In genomic region chr10:18659784-18660561, GRCh38 we compare ENCODE assay signal across 8 cellular contexts. TPM values are rescaled to one million over a fixed set of nuclear protein-coding genes. Genes with fewer than 3 reads are reported as not detected.
DNase-seq lines count a peak whose midpoint lies in the region; ATAC-seq and TF ChIP-seq lines count a peak whose summit lies in the region.

No MANE protein-coding gene starts in this region.

- H3K9me3 Mint-ChIP-seq in activated T-cell treated with anti-CD3 and anti-CD28 coated beads, Interleukin-2, amount 50 U/mL, for 24 hours = no peaks in the 10 kb centered on the region
- H3K9me3 Mint-ChIP-seq in activated CD4-positive, alpha-beta memory T cell treated with anti-CD3 and anti-CD28 coated beads, Interleukin-2, amount 10 ng/mL, durations not matched to agents 7 days and 5 days = no peaks in the 10 kb centered on the region

- no peaks in the 10 kb centered on the region for H3K27me3 ChIP-seq in HAP-1 (ENCODE audit: low read depth)
- no peaks in the 10 kb centered on the region for H3K27me3 ChIP-seq in heart right ventricle

- no peak for TF ChIP-seq CTCF in heart right ventricle (IDR thresholded peaks at IDR 0.05)

- intact Hi-C loops in heart right ventricle (cut with DNase I) = loop anchor here in 1 of 10 donors (1.0 kb wide), 1 partner anchor 9 kb away; the partner anchor contains the start of gene NSUN6

- H3K4me3 ChIP-seq in HAP-1 = peak overlapping the region; percentile 83
- peak overlapping the region; percentile 61 to 97 (median 92) for H3K4me3 ChIP-seq in heart right ventricle

- POLR2A ChIA-PET in activated CD4-positive, alpha-beta memory T cell treated with anti-CD3 and anti-CD28 coated beads, Interleukin-2, amount 10 ng/mL, durations not matched to agents 7 days and 5 days (lab: Charles Lee) = interaction anchor here (0.9 to 5.9 kb wide), 9 partner anchors 8 to 1016 kb away, joined by 3 to 126 read pairs (median 4); partner anchors contain the start of genes NSUN6 and STAM

- no peaks in the 10 kb centered on the region for H3K9me3 ChIP-seq in HAP-1
- H3K9me3 ChIP-seq in heart right ventricle = no peaks in the 10 kb centered on the region

- H3K36me3 ChIP-seq in HAP-1 (replicated peaks) = peaks cover 10% of the 10 kb centered on the region
- H3K36me3 ChIP-seq in heart right ventricle = no peaks in the 10 kb centered on the region

- H3K27me3 Mint-ChIP-seq in activated T-cell treated with anti-CD3 and anti-CD28 coated beads, Interleukin-2, amount 50 U/mL, for 24 hours = no peaks in the 10 kb centered on the region
- H3K27me3 Mint-ChIP-seq in activated CD4-positive, alpha-beta memory T cell treated with anti-CD3 and anti-CD28 coated beads, Interleukin-2, amount 10 ng/mL, durations not matched to agents 7 days and 5 days = no peaks in the 10 kb centered on the region

- H3K4me1 Mint-ChIP-seq in activated T-cell treated with anti-CD3 and anti-CD28 coated beads, Interleukin-2, amount 50 U/mL, for 24 hours (ENCODE audit: low read depth) = peaks cover 44% of the 10 kb centered on the region
- peaks cover 46% of the 10 kb centered on the region for H3K4me1 Mint-ChIP-seq in activated CD4-positive, alpha-beta memory T cell treated with anti-CD3 and anti-CD28 coated beads, Interleukin-2, amount 10 ng/mL, durations not matched to agents 7 days and 5 days

- 1% methylated on average over 25 of the region's 25 CpGs for whole genome bisulfite sequencing in heart right ventricle, 2 donors

- H3K4me1 ChIP-seq in HAP-1 = peaks cover 15% of the 10 kb centered on the region
- peaks cover 0 to 50% (median 33%) of the 10 kb centered on the region in 9 donors for H3K4me1 ChIP-seq in heart right ventricle

- in situ Hi-C loops in HAP-1 (cut with MboI; ENCODE audit: low sequenced_read_pairs) = no loop called here

- CTCF ChIA-PET in activated CD4-positive, alpha-beta memory T cell treated with anti-CD3 and anti-CD28 coated beads, Interleukin-2, amount 10 ng/mL, durations not matched to agents 7 days and 5 days (lab: Charles Lee) = interaction anchor here (2.1 kb wide), 1 partner anchor 11 kb away, joined by 14 read pairs; no protein-coding TSS in a partner anchor

- peak overlapping the region; percentile 90 to 99 (median 98) for H3K27ac ChIP-seq in heart right ventricle

- ATAC-seq in heart right ventricle = peak in 5 of 8 donors; percentile 1 to 4 (median 2)

- peaks cover 44% of the 10 kb centered on the region for H3K36me3 Mint-ChIP-seq in activated T-cell treated with anti-CD3 and anti-CD28 coated beads, Interleukin-2, amount 50 U/mL, for 24 hours (ENCODE audit: low read depth)
- peaks cover 37% of the 10 kb centered on the region for H3K36me3 Mint-ChIP-seq in activated CD4-positive, alpha-beta memory T cell treated with anti-CD3 and anti-CD28 coated beads, Interleukin-2, amount 10 ng/mL, durations not matched to agents 7 days and 5 days (ENCODE audit: low read depth)

- peak overlapping the region; percentile 98 for H3K4me3 Mint-ChIP-seq in activated T-cell treated with anti-CD3 and anti-CD28 coated beads, Interleukin-2, amount 50 U/mL, for 24 hours
- H3K4me3 Mint-ChIP-seq in activated CD4-positive, alpha-beta memory T cell treated with anti-CD3 and anti-CD28 coated beads, Interleukin-2, amount 10 ng/mL, durations not matched to agents 7 days and 5 days = peak overlapping the region; percentile 100

- peak overlapping the region; percentile 98 for H3K27ac Mint-ChIP-seq in activated T-cell treated with anti-CD3 and anti-CD28 coated beads, Interleukin-2, amount 50 U/mL, for 24 hours
- peak overlapping the region; percentile 99 for H3K27ac Mint-ChIP-seq in activated CD4-positive, alpha-beta memory T cell treated with anti-CD3 and anti-CD28 coated beads, Interleukin-2, amount 10 ng/mL, durations not matched to agents 7 days and 5 days

- no peak for DNase-seq in activated T-cell treated with anti-CD3 and anti-CD28 coated beads, Interleukin-2, amount 50 U/mL, for 24 hours
- DNase-seq in activated T-cell treated with anti-CD3 and anti-CD28 coated beads for 4 hours (no peak), HAP-1 (ENCODE audit: low spot score in 2 of 2) (peak; percentile 10 to 36), LoVo (ENCODE audit: low spot score) (peak; percentile 61), heart right ventricle (no peak), pons (ENCODE audit: low spot score) (peak; percentile 49), GM19238 (ENCODE audit: insufficient read length, low spot score) (no peak)
- DNase-seq in activated CD4-positive, alpha-beta memory T cell treated with anti-CD3 and anti-CD28 coated beads, Interleukin-2, amount 10 ng/mL, durations not matched to agents 7 days and 5 days = peak; percentile 23

RNA-seq across cellular contexts. Expression of gene ARL5B, which starts 0.7 kb away (rescaled TPM):
- total RNA-seq in activated CD4-positive, alpha-beta memory T cell treated with anti-CD3 and anti-CD28 coated beads, Interleukin-2, amount 10 ng/mL, durations not matched to agents 7 days and 5 days = 10 to 100 TPM; 19.3 to 20.4 TPM
- total RNA-seq in heart right ventricle = 10 to 100 TPM in 1 of 10 donors, 1 to 10 TPM in 9; 4.8 to 10.9 (median 7.3) TPM
- 1 to 10 TPM; 2.0 to 3.9 TPM for polyA plus RNA-seq in heart right ventricle

RNA-seq across cellular contexts. Expression of gene NSUN6, which starts 8.6 kb away (rescaled TPM):
- total RNA-seq in activated CD4-positive, alpha-beta memory T cell treated with anti-CD3 and anti-CD28 coated beads, Interleukin-2, amount 10 ng/mL, durations not matched to agents 7 days and 5 days = 10 to 100 TPM; 31.0 to 35.0 TPM
- 10 to 100 TPM in 2 of 10 donors, 1 to 10 TPM in 8; 4.9 to 11.4 (median 8.7) TPM for total RNA-seq in heart right ventricle
- 10 to 100 TPM in 1 of 2 donors, 1 to 10 TPM in 1; 5.5 to 13.5 TPM for polyA plus RNA-seq in heart right ventricle

Comparison
In these comparisons a context has a peak if more than half of its experiments do, and no peak if none do; other contexts are left out.
1. DNase-seq: peak in HAP-1 (2 of 2), LoVo (single experiment), activated CD4-positive, alpha-beta memory T cell treated with anti-CD3 and anti-CD28 coated beads, Interleukin-2, amount 10 ng/mL, durations not matched to agents 7 days and 5 days (single experiment) and pons (single experiment); none in activated T-cell treated with anti-CD3 and anti-CD28 coated beads, Interleukin-2, amount 50 U/mL, for 24 hours (single experiment), activated T-cell treated with anti-CD3 and anti-CD28 coated beads for 4 hours (single experiment), heart right ventricle (0 of 2) and GM19238 (single experiment).